ENCODE assay signal across 18 cellular contexts in the genomic region with DNA sequence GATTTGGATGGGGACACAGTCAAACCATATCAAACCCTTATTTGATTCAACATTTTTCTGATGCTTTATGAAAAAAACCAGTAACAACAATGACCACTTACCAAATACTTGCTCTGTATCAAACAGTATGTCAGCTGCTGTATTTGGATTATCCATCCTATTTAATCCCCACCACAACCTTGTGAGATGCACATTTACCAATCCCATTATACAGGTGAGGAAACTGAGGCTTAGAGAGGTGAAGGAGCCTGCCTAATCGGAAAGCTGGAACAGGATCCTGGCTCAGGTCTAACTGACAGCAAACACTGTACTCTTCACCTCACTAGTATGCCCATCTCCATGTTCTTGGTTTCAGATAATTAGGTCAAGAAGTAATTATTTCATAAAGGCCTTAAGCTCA. TPM values are rescaled to one million over a fixed set of nuclear protein-coding genes. Genes with fewer than 3 reads are reported as not detected.
DNase-seq lines count a peak whose midpoint lies in the region; ATAC-seq and TF ChIP-seq lines count a peak whose summit lies in the region.
"Had no signal": no experiment of that assay in that cellular context is flagged by ENCODE, and none has a peak within 500 bp of the region (broad histone marks: within the 10 kb centered on the region; RNA-seq: fewer than 3 reads in every experiment).

No MANE protein-coding gene starts in this region.

- H3K4me1 ChIP-seq in BLaER1 treated with 17β-estradiol and CSF1 and Interleukin-3, amounts not matched to agents 10 nM and 100 nM, result peaks cover 68 to 99% (median 98%) of the 10 kb centered on the region in 10 experiments
- H3K4me1 ChIP-seq in CD4-positive, alpha-beta memory T cell (ENCODE audit: insufficient read depth, low read length), result peaks cover 98% of the 10 kb centered on the region
- H3K4me1 ChIP-seq in OCI-LY7 (ENCODE audit: insufficient read depth, low read length, poor library complexity, severe bottlenecking), result peaks cover 88% of the 10 kb centered on the region

- BruUV-seq in OCI-LY7 (replicated peaks; lab: Mats Ljungman, UMichigan) (no TSS peak), Calu3 (replicated peaks; lab: Mats Ljungman, UMichigan) (no TSS peak)

- peaks cover 8 to 10% of the 10 kb centered on the region in 2 donors for H3K36me3 Mint-ChIP-seq in CD4-positive, alpha-beta memory T cell
- H3K36me3 Mint-ChIP-seq in memory B cell (peaks cover 9% of the 10 kb centered on the region), Calu3 (ENCODE audit: insufficient read depth, unreplicated experiment) (no peaks in the 10 kb centered on the region)

- ATAC-seq in memory B cell (ENCODE audit: low read depth) (no peak), GM19023 (IDR thresholded peaks at IDR 0.05; ENCODE audit: unreplicated experiment) (no peak)
- ATAC-seq: GM23338, HCT116 had no signal

- H2AFZ ChIP-seq in OCI-LY7 (ENCODE audit: low read length), result no peak overlapping the region
- H2AFZ ChIP-seq: GM23338 had no signal

- CTCF ChIA-PET in CD4-positive, alpha-beta memory T cell (lab: Charles Lee; ENCODE audit: partially characterized antibody), result interaction anchor here (1.1 to 1.9 kb wide), 3 partner anchors 11 to 133 kb away, joined by 3 to 4 read pairs (median 3); no protein-coding TSS in a partner anchor
- CTCF ChIA-PET in OCI-LY7 (lab: Charles Lee; ENCODE audit: unreplicated experiment) (no interaction called here), Calu3 (lab: Charles Lee) (no interaction called here), GM10248 (lab: Yijun Ruan, JAX) (interaction anchor here (1.2 kb wide), 1 partner anchor 9 kb away, joined by 3 read pairs; no protein-coding TSS in a partner anchor)

- H3K4me3 Mint-ChIP-seq in CD4-positive, alpha-beta memory T cell, result peak overlapping the region in 1 of 8 donors; percentile 57
- H3K4me3 Mint-ChIP-seq in memory B cell, result no peak overlapping the region
- no peak overlapping the region for H3K4me3 Mint-ChIP-seq in Calu3 (ENCODE audit: low read depth, unreplicated experiment)
- H3K4me3 Mint-ChIP-seq: GM23338 had no signal

- H3K36me3 ChIP-seq in BLaER1 treated with 17β-estradiol and CSF1 and Interleukin-3, amounts not matched to agents 10 nM and 100 nM, result peaks cover 0 to 68% (median 34%) of the 10 kb centered on the region in 11 experiments; a peak in 18 of 22 replicates
- no peaks in the 10 kb centered on the region for H3K36me3 ChIP-seq in CD4-positive, alpha-beta memory T cell (ENCODE audit: insufficient read depth, low read length)
- peaks cover 16% of the 10 kb centered on the region for H3K36me3 ChIP-seq in OCI-LY7 (ENCODE audit: insufficient read depth, low read length)

- H3K4me2 ChIP-seq in BLaER1 treated with 17β-estradiol and CSF1 and Interleukin-3, amounts not matched to agents 10 nM and 100 nM, result peak overlapping the region in 10 of 11 experiments; percentile 31 to 93 (median 81); a peak in 19 of 22 replicates
- H3K4me2 ChIP-seq in OCI-LY7 (ENCODE audit: low read length), result no peak overlapping the region
- H3K4me2 ChIP-seq: GM23338, SK-N-SH had no signal

- POLR2A ChIA-PET in CD4-positive, alpha-beta memory T cell (lab: Charles Lee; ENCODE audit: partially characterized antibody), result interaction anchor here (1.1 to 6.8 kb wide), 2 partner anchors 11 to 24 kb away, joined by 3 to 72 read pairs; a partner anchor contains a TSS
- POLR2A ChIA-PET in OCI-LY7 (lab: Charles Lee) (no interaction called here), GM10248 (lab: Yijun Ruan, JAX) (no interaction called here)

- H3K27me3 Mint-ChIP-seq in CD4-positive, alpha-beta memory T cell, result no peaks in the 10 kb centered on the region
- H3K27me3 Mint-ChIP-seq in memory B cell (no peaks in the 10 kb centered on the region), Calu3 (ENCODE audit: unreplicated experiment) (peaks cover 85% of the 10 kb centered on the region)

- H3K4me3 ChIP-seq in BLaER1 treated with 17β-estradiol and CSF1 and Interleukin-3, amounts not matched to agents 10 nM and 100 nM, result no peak overlapping the region
- H3K4me3 ChIP-seq in CD4-positive, alpha-beta memory T cell (ENCODE audit: low read length in 2 of 2), result no peak overlapping the region
- no peak overlapping the region for H3K4me3 ChIP-seq in OCI-LY7 (ENCODE audit: low read depth, low read length, poor library complexity, severe bottlenecking)
- H3K4me3 ChIP-seq: GM23338 had no signal

- TF ChIP-seq CTCF in OCI-LY7 (conservative IDR thresholded peaks at IDR 0.05; ENCODE audit: low read length), result no peak
- no peak for TF ChIP-seq CTCF in Calu3 (IDR thresholded peaks at IDR 0.05; ENCODE audit: unreplicated experiment)
- no peak for TF ChIP-seq CTCF in GM10248 (IDR thresholded peaks at IDR 0.05; ENCODE audit: control extremely low read depth, extremely low read depth, low read depth, missing control alignments)

- no peaks in the 10 kb centered on the region for H3K9me2 ChIP-seq in OCI-LY7 (ENCODE audit: insufficient read depth, low read length)
- H3K9me2 ChIP-seq: SK-N-SH had no signal

- H3K79me2 ChIP-seq in OCI-LY7 (ENCODE audit: insufficient read depth, low read depth, low read length), result peaks cover 96% of the 10 kb centered on the region

- peaks cover 6 to 28% (median 13%) of the 10 kb centered on the region in 11 experiments; a peak in 17 of 22 replicates for H3K9me3 ChIP-seq in BLaER1 treated with 17β-estradiol and CSF1 and Interleukin-3, amounts not matched to agents 10 nM and 100 nM (replicated peaks in 1 of 11)
- no peaks in the 10 kb centered on the region for H3K9me3 ChIP-seq in CD4-positive, alpha-beta memory T cell (ENCODE audit: control insufficient read depth in 1 of 2, low read length in 2 of 2)
- H3K9me3 ChIP-seq in OCI-LY7 (ENCODE audit: low read length), result peaks cover 9% of the 10 kb centered on the region; the same call in 1 of the 2 replicates
- H3K9me3 ChIP-seq: SK-N-SH had no signal

- H3K4me1 Mint-ChIP-seq in CD4-positive, alpha-beta memory T cell, result peaks cover 77 to 98% (median 89%) of the 10 kb centered on the region in 4 donors
- H3K4me1 Mint-ChIP-seq in memory B cell, result peaks cover 70% of the 10 kb centered on the region
- no peaks in the 10 kb centered on the region for H3K4me1 Mint-ChIP-seq in Calu3 (ENCODE audit: low read depth, unreplicated experiment)

- H3K27ac Mint-ChIP-seq in CD4-positive, alpha-beta memory T cell, result peak overlapping the region in 5 of 7 donors; percentile 31 to 85 (median 43)
- H3K27ac Mint-ChIP-seq in memory B cell (peak overlapping the region; percentile 56), Calu3 (ENCODE audit: unreplicated experiment) (no peak overlapping the region)
- H3K27ac Mint-ChIP-seq: GM23338 had no signal

- intact Hi-C loops in CD4-positive, alpha-beta memory T cell (cut with micrococcal nuclease), result no loop called here
- intact Hi-C loops in OCI-LY7 (cut with micrococcal nuclease; ENCODE audit: unreplicated experiment), result loop anchor here (1.0 to 10.0 kb wide), 2 partner anchors 42 to 864 kb away; a partner anchor contains a TSS
- intact Hi-C loops in Calu3 (cut with micrococcal nuclease; ENCODE audit: unreplicated experiment), result no loop called here

- DNase-seq in CD4-positive, alpha-beta memory T cell, result no peak
- DNase-seq in OCI-LY7 (ENCODE audit: low spot score), result no peak
- no peak for DNase-seq in memory B cell (ENCODE audit: low spot score in 2 of 2)
- no peak for DNase-seq in Calu3
- DNase-seq in GM10248 (ENCODE audit: extremely low spot score), result no peak
- DNase-seq: ACHN, MV-4-11, NCI-H1694 treated with DMSO at 0.1 percent for 48 hours, NCI-H2107, NCI-H2227 treated with DMSO at 0.1 percent for 48 hours, NCI-H510A treated with DMSO at 0.1 percent for 48 hours, NCI-H774, SHP77 treated with DMSO at 0.1 percent for 48 hours, SK-N-SH had no signal

- H3K9me3 Mint-ChIP-seq in CD4-positive, alpha-beta memory T cell, result peaks cover 0 to 4% (median 0%) of the 10 kb centered on the region in 8 donors
- H3K9me3 Mint-ChIP-seq in memory B cell, result no peaks in the 10 kb centered on the region
- no peaks in the 10 kb centered on the region for H3K9me3 Mint-ChIP-seq in Calu3 (ENCODE audit: low read depth, unreplicated experiment)
- H3K9me3 Mint-ChIP-seq: GM23338 had no signal

- H3K27me3 ChIP-seq in BLaER1 treated with 17β-estradiol and CSF1 and Interleukin-3, amounts not matched to agents 10 nM and 100 nM, result no peaks in the 10 kb centered on the region
- no peaks in the 10 kb centered on the region for H3K27me3 ChIP-seq in CD4-positive, alpha-beta memory T cell (ENCODE audit: insufficient read depth, low read length)

- peak overlapping the region in 3 of 11 experiments; percentile 89 to 93 (median 89); a peak in 5 of 22 replicates for H3K27ac ChIP-seq in BLaER1 treated with 17β-estradiol and CSF1 and Interleukin-3, amounts not matched to agents 10 nM and 100 nM
- no peak overlapping the region for H3K27ac ChIP-seq in CD4-positive, alpha-beta memory T cell (ENCODE audit: low read depth, low read length)
- peak overlapping the region; percentile 67 for H3K27ac ChIP-seq in OCI-LY7 (ENCODE audit: low read depth, low read length, poor library complexity, severe bottlenecking)

- peaks cover 9 to 86% (median 66%) of the 10 kb centered on the region in 11 experiments; a peak in 20 of 22 replicates for H4K20me1 ChIP-seq in BLaER1 treated with 17β-estradiol and CSF1 and Interleukin-3, amounts not matched to agents 10 nM and 100 nM
- H4K20me1 ChIP-seq in OCI-LY7 (ENCODE audit: insufficient read depth, low read length), result no peaks in the 10 kb centered on the region

- H3K9ac ChIP-seq in BLaER1 treated with 17β-estradiol and CSF1 and Interleukin-3, amounts not matched to agents 10 nM and 100 nM, result no peak overlapping the region
- H3K9ac ChIP-seq: SK-N-SH had no signal

RNA-seq across cellular contexts. Expression of a gene that starts 13.8 kb away (rescaled TPM):
- 10 to 100 TPM; 55.1 to 55.8 TPM for total RNA-seq in CD4-positive, alpha-beta memory T cell
- 10 to 100 TPM; 63.8 to 64.6 TPM for polyA plus RNA-seq in CD4-positive, alpha-beta memory T cell
- 35.8 and 41.6 TPM in 2 replicates for total RNA-seq in OCI-LY7 (2014; rRNA removed; shearing (Covaris generic))
- 15.2 and 16.8 TPM in 2 replicates for total RNA-seq in OCI-LY7 (2022)
- total RNA-seq in Calu3 (2022), result 1.1 and 1.4 TPM in 2 replicates

Comparison
In these comparisons a context has a peak if more than half of its experiments do, and no peak if none do; other contexts are left out.
1. CTCF ChIA-PET loops: an anchor here in CD4-positive, alpha-beta memory T cell (1.1 to 1.9 kb wide) and GM10248 (1.2 kb wide); none called in OCI-LY7 and Calu3.